2 cellular contexts compared by ENCODE assay signal in the genomic region with DNA sequence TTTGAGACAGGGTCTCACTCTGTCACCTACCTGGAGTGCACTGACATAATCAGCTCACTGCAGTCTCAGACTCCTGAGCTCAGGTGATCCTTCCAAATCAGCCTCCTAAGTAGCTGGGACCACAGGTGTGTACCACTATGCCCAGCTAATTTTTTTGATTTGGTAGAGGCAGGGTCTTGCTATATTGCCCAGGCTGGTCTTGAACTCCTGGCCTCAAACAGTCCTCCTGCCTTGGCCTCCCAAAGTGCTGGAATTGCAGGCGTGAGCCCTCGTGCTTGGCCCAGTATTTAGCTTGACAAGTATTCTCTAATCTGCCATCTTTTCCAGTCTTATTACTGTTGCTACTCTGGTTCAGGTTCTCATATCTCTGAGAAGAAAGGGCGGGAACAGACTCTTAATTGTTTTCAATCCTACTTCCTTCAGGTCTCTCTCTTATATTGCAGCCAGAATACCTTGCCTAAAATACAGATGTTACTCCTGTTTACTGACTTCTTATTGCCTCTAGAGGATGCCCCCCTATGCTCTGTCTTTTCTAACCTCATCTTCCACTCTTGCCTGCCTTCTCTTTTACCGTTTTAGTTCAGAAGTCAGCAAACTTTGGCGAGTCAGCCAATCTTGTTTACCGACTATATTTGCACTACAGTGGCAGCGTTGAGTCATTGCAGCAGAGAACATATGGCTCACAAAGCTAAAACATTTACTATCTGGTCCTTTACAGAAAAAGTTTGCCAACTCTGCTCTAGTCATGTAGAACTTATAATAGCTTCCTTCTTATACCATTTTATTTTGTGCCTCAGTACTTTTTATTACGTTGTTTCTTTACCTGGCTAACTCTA.
TF ChIP-seq lines count a peak whose summit lies in the region.

No MANE protein-coding gene starts in this region.

TF ChIP-seq in IMR-90, 13 proteins besides CTCF, POLR2A, EP300 and RAD21 (continued from another document):
- TF ChIP-seq MAFK (IDR thresholded peaks at IDR 0.05; ENCODE audit: low read depth, low read length) = no peak
- TF ChIP-seq MAZ (IDR thresholded peaks at IDR 0.05; ENCODE audit: borderline replicate concordance, low read depth, low read length) = no peak
- TF ChIP-seq BHLHE40 (IDR thresholded peaks at IDR 0.05; ENCODE audit: low read depth, low read length) = no peak
- TF ChIP-seq, protein P1, sequence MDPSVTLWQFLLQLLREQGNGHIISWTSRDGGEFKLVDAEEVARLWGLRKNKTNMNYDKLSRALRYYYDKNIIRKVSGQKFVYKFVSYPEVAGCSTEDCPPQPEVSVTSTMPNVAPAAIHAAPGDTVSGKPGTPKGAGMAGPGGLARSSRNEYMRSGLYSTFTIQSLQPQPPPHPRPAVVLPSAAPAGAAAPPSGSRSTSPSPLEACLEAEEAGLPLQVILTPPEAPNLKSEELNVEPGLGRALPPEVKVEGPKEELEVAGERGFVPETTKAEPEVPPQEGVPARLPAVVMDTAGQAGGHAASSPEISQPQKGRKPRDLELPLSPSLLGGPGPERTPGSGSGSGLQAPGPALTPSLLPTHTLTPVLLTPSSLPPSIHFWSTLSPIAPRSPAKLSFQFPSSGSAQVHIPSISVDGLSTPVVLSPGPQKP (IDR thresholded peaks at IDR 0.05; ENCODE audit: borderline replicate concordance, low read depth, low read length) = no peak
- TF ChIP-seq, protein P2, sequence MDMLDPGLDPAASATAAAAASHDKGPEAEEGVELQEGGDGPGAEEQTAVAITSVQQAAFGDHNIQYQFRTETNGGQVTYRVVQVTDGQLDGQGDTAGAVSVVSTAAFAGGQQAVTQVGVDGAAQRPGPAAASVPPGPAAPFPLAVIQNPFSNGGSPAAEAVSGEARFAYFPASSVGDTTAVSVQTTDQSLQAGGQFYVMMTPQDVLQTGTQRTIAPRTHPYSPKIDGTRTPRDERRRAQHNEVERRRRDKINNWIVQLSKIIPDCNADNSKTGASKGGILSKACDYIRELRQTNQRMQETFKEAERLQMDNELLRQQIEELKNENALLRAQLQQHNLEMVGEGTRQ (IDR thresholded peaks at IDR 0.05; ENCODE audit: low read depth, low read length) = no peak
- no peak for TF ChIP-seq SMC3 (IDR thresholded peaks at IDR 0.05; ENCODE audit: low read depth, low read length)
- TF ChIP-seq MXI1 (IDR thresholded peaks at IDR 0.05; ENCODE audit: borderline replicate concordance, low read depth, low read length) = no peak
- no peak for TF ChIP-seq CHD1 (IDR thresholded peaks at IDR 0.05; ENCODE audit: low read depth, low read length)
- no peak for TF ChIP-seq CEBPB (IDR thresholded peaks at IDR 0.05; ENCODE audit: low read depth, low read length)
TF ChIP-seq in IMR-90: peak in this region for 0.

TF ChIP-seq in HEK293T, 16 proteins besides CTCF, POLR2A, EP300 and RAD21:
- TF ChIP-seq CTBP1 (IDR thresholded peaks at IDR 0.05; ENCODE audit: borderline replicate concordance) (no peak), BHLHE40 (IDR thresholded peaks at IDR 0.05; ENCODE audit: borderline replicate concordance) (no peak), L3MBTL2 (conservative IDR thresholded peaks at IDR 0.05) (no peak), NFRKB (IDR thresholded peaks at IDR 0.05) (no peak), FOXK2 (IDR thresholded peaks at IDR 0.05) (no peak), FOXM1 (IDR thresholded peaks at IDR 0.05; ENCODE audit: borderline replicate concordance) (no peak), ARNT (IDR thresholded peaks at IDR 0.05) (no peak), FOXA1 (IDR thresholded peaks at IDR 0.05) (no peak), ZNF384 (IDR thresholded peaks at IDR 0.05) (no peak), TARDBP (IDR thresholded peaks at IDR 0.05) (no peak), SP1 (IDR thresholded peaks at IDR 0.05) (no peak), LEF1 (IDR thresholded peaks at IDR 0.05; ENCODE audit: borderline replicate concordance) (no peak), SUZ12 (IDR thresholded peaks at IDR 0.05) (no peak), HDGF (IDR thresholded peaks at IDR 0.05; ENCODE audit: borderline replicate concordance) (no peak), ELF4 (IDR thresholded peaks at IDR 0.05) (no peak)
- TF ChIP-seq, protein P3, sequence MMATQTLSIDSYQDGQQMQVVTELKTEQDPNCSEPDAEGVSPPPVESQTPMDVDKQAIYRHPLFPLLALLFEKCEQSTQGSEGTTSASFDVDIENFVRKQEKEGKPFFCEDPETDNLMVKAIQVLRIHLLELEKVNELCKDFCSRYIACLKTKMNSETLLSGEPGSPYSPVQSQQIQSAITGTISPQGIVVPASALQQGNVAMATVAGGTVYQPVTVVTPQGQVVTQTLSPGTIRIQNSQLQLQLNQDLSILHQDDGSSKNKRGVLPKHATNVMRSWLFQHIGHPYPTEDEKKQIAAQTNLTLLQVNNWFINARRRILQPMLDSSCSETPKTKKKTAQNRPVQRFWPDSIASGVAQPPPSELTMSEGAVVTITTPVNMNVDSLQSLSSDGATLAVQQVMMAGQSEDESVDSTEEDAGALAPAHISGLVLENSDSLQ (IDR thresholded peaks at IDR 0.05) = no peak
